16 cellular contexts compared by ENCODE assay signal in the genomic region with DNA sequence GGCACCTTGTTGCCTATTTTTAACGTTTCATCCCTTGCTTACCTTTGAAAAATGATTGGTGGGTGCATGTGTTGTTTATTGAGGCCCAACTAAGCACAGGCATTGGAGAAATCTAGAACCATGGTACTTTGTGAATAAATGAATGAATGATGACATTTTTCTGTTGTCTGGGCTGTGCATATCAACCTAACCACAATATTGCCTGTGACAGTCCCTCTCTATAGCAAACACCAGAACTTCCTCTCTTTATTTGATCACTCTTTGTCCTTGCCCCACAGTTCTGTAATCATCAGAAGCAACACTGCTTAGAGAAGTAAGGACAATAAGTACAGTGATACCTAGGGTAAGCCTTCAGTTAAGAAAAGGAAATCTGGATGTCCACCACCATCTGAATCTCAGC.
DNase-seq lines count a peak whose midpoint lies in the region; ATAC-seq and TF ChIP-seq lines count a peak whose summit lies in the region.
"Had no signal": no experiment of that assay in that cellular context is flagged by ENCODE, and none has a peak within 500 bp of the region (broad histone marks: within the 10 kb centered on the region; RNA-seq: fewer than 3 reads in every experiment).

No MANE protein-coding gene starts in this region.

- TF ChIP-seq CTCF in nephron (IDR thresholded peaks at IDR 0.05; ENCODE audit: unreplicated experiment in 3 of 3) = no peak
- no peak for TF ChIP-seq CTCF in endothelial cell (IDR thresholded peaks at IDR 0.05; ENCODE audit: unreplicated experiment)

- H3K4me3 Mint-ChIP-seq in nephron = no peak overlapping the region
- H3K4me3 Mint-ChIP-seq in stimulated activated effector memory CD8-positive, alpha-beta T cell treated with anti-CD3 and anti-CD28 coated beads, Interleukin-12 subunit alpha, Interleukin-12 subunit beta, amount 100 ng/mL, for 72 hours = no peak overlapping the region
- H3K4me3 Mint-ChIP-seq in endothelial cell (ENCODE audit: unreplicated experiment) = no peak overlapping the region
- H3K4me3 Mint-ChIP-seq: CD8-positive, alpha-beta T cell had no signal

- H3K4me1 Mint-ChIP-seq in nephron (peaks cover 36% of the 10 kb centered on the region), endothelial cell (ENCODE audit: unreplicated experiment) (peaks cover 16% of the 10 kb centered on the region)
- no peaks in the 10 kb centered on the region for H3K4me1 Mint-ChIP-seq in stimulated activated effector memory CD8-positive, alpha-beta T cell treated with anti-CD3 and anti-CD28 coated beads, Interleukin-12 subunit alpha, Interleukin-12 subunit beta, amount 100 ng/mL, for 72 hours

- H3K36me3 Mint-ChIP-seq in nephron (ENCODE audit: low read depth) (peaks cover 26% of the 10 kb centered on the region), endothelial cell (ENCODE audit: low read depth, unreplicated experiment) (peaks cover 23% of the 10 kb centered on the region)
- no peaks in the 10 kb centered on the region for H3K36me3 Mint-ChIP-seq in stimulated activated effector memory CD8-positive, alpha-beta T cell treated with anti-CD3 and anti-CD28 coated beads, Interleukin-12 subunit alpha, Interleukin-12 subunit beta, amount 100 ng/mL, for 72 hours
- H3K36me3 Mint-ChIP-seq: CD8-positive, alpha-beta T cell had no signal

- H3K27me3 Mint-ChIP-seq in nephron (ENCODE audit: low read depth) (no peaks in the 10 kb centered on the region), endothelial cell (ENCODE audit: unreplicated experiment) (peaks cover 3% of the 10 kb centered on the region)

- H3K9me3 Mint-ChIP-seq in nephron (peaks cover 18% of the 10 kb centered on the region), endothelial cell (ENCODE audit: unreplicated experiment) (no peaks in the 10 kb centered on the region)
- peaks cover 7% of the 10 kb centered on the region for H3K9me3 Mint-ChIP-seq in stimulated activated effector memory CD8-positive, alpha-beta T cell treated with anti-CD3 and anti-CD28 coated beads, Interleukin-12 subunit alpha, Interleukin-12 subunit beta, amount 100 ng/mL, for 72 hours

- no peak for ATAC-seq in stimulated activated effector memory CD8-positive, alpha-beta T cell treated with anti-CD3 and anti-CD28 coated beads, Interleukin-12 subunit alpha, Interleukin-12 subunit beta, amount 100 ng/mL, for 72 hours
- ATAC-seq in GM18858 (IDR thresholded peaks at IDR 0.05; ENCODE audit: unreplicated experiment) = no peak
- ATAC-seq: CD8-positive, alpha-beta T cell; HepG2 had no signal

- peak overlapping the region in 2 of 3 experiments; percentile 46 to 62 for H3K27ac Mint-ChIP-seq in nephron
- H3K27ac Mint-ChIP-seq in stimulated activated effector memory CD8-positive, alpha-beta T cell treated with anti-CD3 and anti-CD28 coated beads, Interleukin-12 subunit alpha, Interleukin-12 subunit beta, amount 100 ng/mL, for 72 hours = no peak overlapping the region
- no peak overlapping the region for H3K27ac Mint-ChIP-seq in endothelial cell (ENCODE audit: unreplicated experiment)
- H3K27ac Mint-ChIP-seq: CD8-positive, alpha-beta T cell had no signal

- DNase-seq in CD1c-positive myeloid dendritic cell (ENCODE audit: extremely low spot score) = peak; percentile 35
- DNase-seq in MV-4-11 (lab: John Stamatoyannopoulos, UW) = peak; percentile 83
- DNase-seq in SKM-1 treated with dmso at 0.1 percent for 144 hours (lab: John Stamatoyannopoulos, UW; ENCODE audit: unreplicated experiment) = peak; percentile 82
- DNase-seq in activated CD4-positive, alpha-beta T cell treated with anti-CD3 and anti-CD28 coated beads, Interleukin-2, amount 50 U/mL, for 4 hours = no peak
- no peak for DNase-seq in stimulated activated effector memory CD8-positive, alpha-beta T cell treated with anti-CD3 and anti-CD28 coated beads, Interleukin-12 subunit alpha, Interleukin-12 subunit beta, amount 100 ng/mL, for 72 hours (ENCODE audit: low spot score in 2 of 2)
- no peak for DNase-seq in endothelial cell (ENCODE audit: low spot score)
- DNase-seq: CD8-positive, alpha-beta T cell; NCI-H1092; NCI-H2107; NCI-H226; NCI-H526 treated with DMSO at 0.1 percent for 48 hours; SHP77; SW 1271 had no signal

Comparison
In these comparisons a context has a peak if more than half of its experiments do, and no peak if none do; other contexts are left out.
1. DNase-seq: peak in CD1c-positive myeloid dendritic cell (single experiment), MV-4-11 (single experiment) and SKM-1 treated with dmso at 0.1 percent for 144 hours (single experiment); none in activated CD4-positive, alpha-beta T cell treated with anti-CD3 and anti-CD28 coated beads, Interleukin-2, amount 50 U/mL, for 4 hours (0 of 2), stimulated activated effector memory CD8-positive, alpha-beta T cell treated with anti-CD3 and anti-CD28 coated beads, Interleukin-12 subunit alpha, Interleukin-12 subunit beta, amount 100 ng/mL, for 72 hours (0 of 2) and endothelial cell (single experiment).
2. H3K27ac Mint-ChIP-seq: peak in nephron (2 of 3); none in stimulated activated effector memory CD8-positive, alpha-beta T cell treated with anti-CD3 and anti-CD28 coated beads, Interleukin-12 subunit alpha, Interleukin-12 subunit beta, amount 100 ng/mL, for 72 hours (single experiment) and endothelial cell (single experiment).